ENCODE assay signal across 1 cellular context in the genomic region with DNA sequence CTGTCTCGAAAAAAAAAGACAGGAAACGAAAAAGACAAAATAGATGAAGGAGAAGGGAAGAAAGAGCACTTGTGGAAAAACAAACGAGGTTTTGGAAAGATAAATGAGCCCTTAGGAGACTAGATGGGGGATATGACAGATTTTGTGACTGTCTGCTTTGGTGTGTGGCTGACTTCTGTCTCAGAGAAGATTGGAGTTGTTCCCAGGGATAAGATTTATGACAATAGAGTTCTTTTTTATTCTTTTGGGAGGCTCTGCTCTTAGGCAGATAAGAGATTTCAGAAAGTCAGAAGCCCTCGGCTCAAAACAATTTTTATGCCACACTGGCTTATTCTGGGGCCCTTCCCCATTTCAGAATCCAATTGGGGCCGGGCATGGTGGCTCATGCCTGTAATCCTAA.
TF ChIP-seq lines count a peak whose summit lies in the region.

No MANE protein-coding gene starts in this region.

TF ChIP-seq in HepG2, 621 proteins besides CTCF, POLR2A, EP300 and RAD21:
- TF ChIP-seq SSRP1 (CRISPR knock-in tag; IDR thresholded peaks at IDR 0.05) (no peak), ZNF20 (CRISPR knock-in tag; IDR thresholded peaks at IDR 0.05) (0 out of 2 replicates have a peak, but pooled peaks have one; percentile 26), BRF2 (CRISPR knock-in tag; IDR thresholded peaks at IDR 0.05) (no peak), BATF2 (CRISPR knock-in tag; IDR thresholded peaks at IDR 0.05) (no peak), SRSF9 (IDR thresholded peaks at IDR 0.05; ENCODE audit: borderline replicate concordance, insufficient read depth, low read depth, low read length, poor library complexity, severe bottlenecking) (no peak)
- TF ChIP-seq, protein P1, sequence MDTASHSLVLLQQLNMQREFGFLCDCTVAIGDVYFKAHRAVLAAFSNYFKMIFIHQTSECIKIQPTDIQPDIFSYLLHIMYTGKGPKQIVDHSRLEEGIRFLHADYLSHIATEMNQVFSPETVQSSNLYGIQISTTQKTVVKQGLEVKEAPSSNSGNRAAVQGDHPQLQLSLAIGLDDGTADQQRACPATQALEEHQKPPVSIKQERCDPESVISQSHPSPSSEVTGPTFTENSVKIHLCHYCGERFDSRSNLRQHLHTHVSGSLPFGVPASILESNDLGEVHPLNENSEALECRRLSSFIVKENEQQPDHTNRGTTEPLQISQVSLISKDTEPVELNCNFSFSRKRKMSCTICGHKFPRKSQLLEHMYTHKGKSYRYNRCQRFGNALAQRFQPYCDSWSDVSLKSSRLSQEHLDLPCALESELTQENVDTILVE (CRISPR knock-in tag; IDR thresholded peaks at IDR 0.05) = no peak
TF ChIP-seq in HepG2: peak in this region for 1.
